In the genomic region with DNA sequence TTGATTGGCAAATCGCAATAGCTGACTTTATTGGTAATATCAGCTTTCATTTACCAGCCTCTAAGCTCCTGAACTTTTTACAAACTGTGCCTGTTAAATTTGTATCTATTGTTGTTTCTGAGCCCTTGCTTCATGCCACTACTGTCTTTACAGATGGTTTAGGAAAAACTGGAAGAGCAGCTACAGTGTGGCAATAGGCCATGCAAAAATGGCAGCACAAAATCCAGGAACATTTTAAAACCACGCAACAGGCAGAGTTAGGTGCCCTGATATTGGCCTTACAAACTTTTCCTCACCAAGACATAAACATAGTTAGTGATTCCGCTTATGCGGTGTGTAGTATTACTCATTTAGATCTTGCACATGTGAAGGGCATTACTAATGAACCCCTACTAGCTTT, we compare ENCODE assay signal across 8 cellular contexts. TPM values are rescaled to one million over a fixed set of nuclear protein-coding genes. Genes with fewer than 3 reads are reported as not detected.
"Had no signal": no experiment of that assay in that cellular context is flagged by ENCODE, and none has a peak within 500 bp of the region (broad histone marks: within the 10 kb centered on the region; RNA-seq: fewer than 3 reads in every experiment).

No MANE protein-coding gene starts in this region.

RNA-seq across cellular contexts. Expression of gene MS4A15, which starts 2.0 kb away (rescaled TPM):
- total RNA-seq: HepG2, HT1080, IMR-90, NCI-H460, PC-9, Right ventricle myocardium inferior, RPMI7951, SJCRH30 had no signal
- polyA plus RNA-seq: HepG2, IMR-90 had no signal

RNA-seq across cellular contexts. Expression of gene MS4A10, which starts 26.5 kb away (rescaled TPM):
- total RNA-seq: HepG2, HT1080, IMR-90, NCI-H460, PC-9, Right ventricle myocardium inferior, RPMI7951, SJCRH30 had no signal
- polyA plus RNA-seq: HepG2, IMR-90 had no signal

RNA-seq across cellular contexts. Expression of gene MS4A18, which starts 34.2 kb away (rescaled TPM):
- total RNA-seq: HepG2, HT1080, IMR-90, NCI-H460, PC-9, Right ventricle myocardium inferior, RPMI7951, SJCRH30 had no signal
- polyA plus RNA-seq: HepG2, IMR-90 had no signal

RNA-seq across cellular contexts. Expression of gene MS4A8, which starts 59.3 kb away (rescaled TPM):
- total RNA-seq: HepG2, HT1080, IMR-90, NCI-H460, PC-9, Right ventricle myocardium inferior, RPMI7951, SJCRH30 had no signal
- polyA plus RNA-seq: HepG2, IMR-90 had no signal
